In the genomic region with DNA sequence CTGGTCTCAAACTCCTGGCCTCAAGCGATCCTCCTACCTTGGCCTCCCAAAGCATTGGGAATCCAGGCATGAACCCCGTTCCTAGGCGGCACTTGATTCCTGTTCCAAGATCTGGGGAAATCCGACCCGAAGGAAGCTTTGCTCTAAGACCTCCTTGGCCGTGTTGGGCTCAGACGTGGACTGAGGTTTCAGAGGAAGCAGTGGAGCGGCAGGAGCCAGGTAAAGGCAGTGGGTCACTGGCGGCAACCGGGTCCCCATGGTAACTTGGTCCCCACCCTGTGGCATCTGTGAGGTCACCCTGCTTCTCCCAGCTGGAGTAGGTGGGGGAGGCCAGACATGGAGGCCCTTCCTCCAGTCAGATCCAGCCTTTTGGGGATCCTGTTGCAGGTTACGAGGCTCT, we compare ENCODE assay signal across 10 cellular contexts. TPM values are rescaled to one million over a fixed set of nuclear protein-coding genes. Genes with fewer than 3 reads are reported as not detected.
"Had no signal": no experiment of that assay in that cellular context is flagged by ENCODE, and none has a peak within 500 bp of the region (broad histone marks: within the 10 kb centered on the region; RNA-seq: fewer than 3 reads in every experiment).

A gene with protein sequence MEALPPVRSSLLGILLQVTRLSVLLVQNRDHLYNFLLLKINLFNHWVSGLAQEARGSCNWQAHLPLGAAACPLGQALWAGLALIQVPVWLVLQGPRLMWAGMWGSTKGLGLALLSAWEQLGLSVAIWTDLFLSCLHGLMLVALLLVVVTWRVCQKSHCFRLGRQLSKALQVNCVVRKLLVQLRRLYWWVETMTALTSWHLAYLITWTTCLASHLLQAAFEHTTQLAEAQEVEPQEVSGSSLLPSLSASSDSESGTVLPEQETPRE (plus strand): TSS at position 301 of the 400 bp plus-strand sequence. CDS start 36 bp downstream, at position 337.

- H3K9ac ChIP-seq: GM23248 had no signal

- H3K4me1 ChIP-seq: HAP-1 had no signal

- H2AFZ ChIP-seq: GM23248 had no signal

- H3K27ac ChIP-seq: GM23248 had no signal

- ATAC-seq: HCT116 had no signal

- H3K36me3 ChIP-seq: HAP-1 had no signal

- H3K4me3 ChIP-seq: GM23248, HAP-1 had no signal

- FAIRE-seq: HTR-8/SVneo had no signal

- H3K9me3 ChIP-seq: HAP-1 had no signal

- DNase-seq: GM23248, GOT3, H7, HFFc6, IMR-90 had no signal

RNA-seq across cellular contexts. Expression of the gene that starts here (rescaled TPM):
- total RNA-seq: GM23248, H4, H7, HFFc6, HT-29, IMR-90 had no signal
- polyA plus RNA-seq: GM23248 had no signal
